Comparison of ENCODE assay signal across 12 cellular contexts in genomic region chr10:79434223-79434687, GRCh38. TPM values are rescaled to one million over a fixed set of nuclear protein-coding genes. Genes with fewer than 3 reads are reported as not detected.
DNase-seq lines count a peak whose midpoint lies in the region; ATAC-seq and TF ChIP-seq lines count a peak whose summit lies in the region.
"Had no signal": no experiment of that assay in that cellular context is flagged by ENCODE, and none has a peak within 500 bp of the region (broad histone marks: within the 10 kb centered on the region; RNA-seq: fewer than 3 reads in every experiment).

No MANE protein-coding gene starts in this region.

- no peak for TF ChIP-seq EP300 in tibial nerve (IDR thresholded peaks at IDR 0.05)

- H3K4me1 ChIP-seq in muscle layer of colon (ENCODE audit: insufficient read depth, low read length) = peaks cover 96% of the 10 kb centered on the region
- peaks cover 0 to 97% (median 83%) of the 10 kb centered on the region in 4 donors for H3K4me1 ChIP-seq in tibial nerve

- TF ChIP-seq CTCF in astrocyte of the spinal cord (IDR thresholded peaks at IDR 0.05; ENCODE audit: low read depth, low read length) (no peak), tibial nerve (IDR thresholded peaks at IDR 0.05) (no peak)

- H3K27me3 ChIP-seq in muscle layer of colon (ENCODE audit: control insufficient read depth in 1 of 2, insufficient read depth in 2 of 2, low read length in 2 of 2) (no peaks in the 10 kb centered on the region), tibial nerve (no peaks in the 10 kb centered on the region)
- H3K27me3 ChIP-seq: MG63 had no signal

- H3K4me3 ChIP-seq in astrocyte of the spinal cord (ENCODE audit: low read depth, low read length) (no peak overlapping the region), muscle layer of colon (ENCODE audit: low read depth in 1 of 2, low read length in 2 of 2) (peak overlapping the region in 1 of 2 donors; percentile 10), tibial nerve (peak overlapping the region in 1 of 4 donors; percentile 26)
- H3K4me3 ChIP-seq: MG63 had no signal

- no peak overlapping the region for H3K4me3 Mint-ChIP-seq in activated T-cell treated with anti-CD3 and anti-CD28 coated beads, Interleukin-2, amount 50 U/mL, for 4 hours

- no peak for TF ChIP-seq POLR2A in tibial nerve (IDR thresholded peaks at IDR 0.05)

- H3K36me3 ChIP-seq in muscle layer of colon (ENCODE audit: insufficient read depth, low read length) = peaks cover 35% of the 10 kb centered on the region
- H3K36me3 ChIP-seq in tibial nerve = peaks cover 0 to 40% (median 0%) of the 10 kb centered on the region in 3 donors

- WGBS in tibial nerve, 2 donors = 56% methylated on average over 5 of the region's 5 CpGs

- no peak for DNase-seq in activated T-cell treated with anti-CD3 and anti-CD28 coated beads, Interleukin-2, amount 50 U/mL, for 4 hours
- no peak for DNase-seq in activated T-cell treated with anti-CD3 and anti-CD28 coated beads, Interleukin-2, amount 50 U/mL, for 1 hour
- DNase-seq in astrocyte of the spinal cord (ENCODE audit: low read depth, low spot score) = peak; percentile 47
- no peak for DNase-seq in tibial nerve (ENCODE audit: low spot score in 2 of 2)
- no peak for DNase-seq in DMS53 treated with DMSO at 0.1 percent for 48 hours (lab: John Stamatoyannopoulos, UW; ENCODE audit: unreplicated experiment)
- no peak for DNase-seq in NCI-H187 treated with DMSO at 0.1 percent for 48 hours (lab: John Stamatoyannopoulos, UW)
- DNase-seq: amniotic stem cell, hypothalamus, NCI-H748 treated with DMSO at 0.1 percent for 48 hours had no signal

- H3K27ac ChIP-seq in muscle layer of colon (ENCODE audit: low read depth, low read length) (peak overlapping the region; percentile 96), tibial nerve (peak overlapping the region; percentile 86 to 98 (median 94))

- H3K27me3 Mint-ChIP-seq in activated T-cell treated with anti-CD3 and anti-CD28 coated beads, Interleukin-2, amount 50 U/mL, for 4 hours (ENCODE audit: low read depth) = peaks cover 3% of the 10 kb centered on the region

- no peak overlapping the region for H3K9ac ChIP-seq in muscle layer of colon (ENCODE audit: low read length)

- H3K9me3 Mint-ChIP-seq in activated T-cell treated with anti-CD3 and anti-CD28 coated beads, Interleukin-2, amount 50 U/mL, for 4 hours = no peaks in the 10 kb centered on the region

- H3K9me3 ChIP-seq in muscle layer of colon (ENCODE audit: low read length) (no peaks in the 10 kb centered on the region), tibial nerve (no peaks in the 10 kb centered on the region)
- H3K9me3 ChIP-seq: MG63 had no signal

- peaks cover 5% of the 10 kb centered on the region for H3K4me1 Mint-ChIP-seq in activated T-cell treated with anti-CD3 and anti-CD28 coated beads, Interleukin-2, amount 50 U/mL, for 4 hours (ENCODE audit: low read depth)

- in situ Hi-C loops in astrocyte of the spinal cord (cut with HindIII; ENCODE audit: low sequenced_read_pairs) = no loop called here

- ATAC-seq in activated T-cell treated with anti-CD3 and anti-CD28 coated beads, Interleukin-2, amount 50 U/mL, for 4 hours = peak; percentile 83 to 87
- no peak for ATAC-seq in HG03565 (IDR thresholded peaks at IDR 0.05; ENCODE audit: unreplicated experiment)

- H3K36me3 Mint-ChIP-seq in activated T-cell treated with anti-CD3 and anti-CD28 coated beads, Interleukin-2, amount 50 U/mL, for 4 hours (ENCODE audit: insufficient read depth) = no peaks in the 10 kb centered on the region

RNA-seq across cellular contexts. Expression of gene ZCCHC24, which starts 11.2 kb away (rescaled TPM):
- total RNA-seq in activated T-cell treated with anti-CD3 and anti-CD28 coated beads, Interleukin-2, amount 50 U/mL, for 4 hours = under 1 TPM; 0.26 to 0.92 (median 0.63) TPM
- 100 to 1,000 TPM; 122 to 165 (median 138) TPM for total RNA-seq in tibial nerve

Comparison
In these comparisons a context has a peak if more than half of its experiments do, and no peak if none do; other contexts are left out.
1. RNA of gene ZCCHC24, which starts 11.2 kb away (total RNA-seq): 122 to 165 TPM in tibial nerve; 0.26 to 0.92 TPM in activated T-cell treated with anti-CD3 and anti-CD28 coated beads, Interleukin-2, amount 50 U/mL, for 4 hours; every median in the first group is over 10 times any median in the second.